ENCODE assay signal across 17 cellular contexts in the genomic region with DNA sequence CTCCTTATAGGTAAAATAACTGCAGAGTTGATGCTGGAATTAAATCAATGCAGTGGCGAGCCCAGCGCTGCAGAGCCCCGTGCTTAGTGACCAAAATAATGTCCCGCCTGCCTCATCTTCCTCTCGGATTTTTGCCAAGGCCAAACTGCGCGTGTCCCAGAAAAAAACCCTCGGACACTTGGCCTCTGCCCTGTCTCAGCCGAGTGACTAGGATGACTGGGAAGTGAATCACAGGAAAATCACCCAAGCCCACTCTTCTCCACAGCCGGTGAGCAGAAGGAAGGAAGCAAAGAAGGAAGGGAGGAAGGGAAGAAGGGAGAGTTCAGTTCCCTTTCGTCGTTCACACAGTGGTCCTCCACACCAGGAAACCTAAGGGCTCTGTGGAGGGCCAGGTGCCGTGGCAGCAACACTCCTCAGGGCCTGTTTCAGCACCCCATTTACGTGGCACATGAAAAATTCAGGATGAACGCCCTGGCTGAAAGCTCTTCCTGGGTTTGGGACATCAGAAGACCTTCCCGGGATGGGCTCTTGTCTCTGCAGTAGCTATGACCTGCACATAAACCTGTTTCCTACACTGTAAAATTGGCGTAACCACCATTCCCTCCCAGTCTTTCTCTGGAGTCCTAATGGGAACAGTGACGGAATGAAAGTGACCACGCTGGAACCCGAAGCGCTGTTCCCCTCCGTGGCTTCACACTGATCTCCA. TPM values are rescaled to one million over a fixed set of nuclear protein-coding genes. Genes with fewer than 3 reads are reported as not detected.
DNase-seq lines count a peak whose midpoint lies in the region; FAIRE-seq lines count a peak whose summit lies in the region.
"Had no signal": no experiment of that assay in that cellular context is flagged by ENCODE, and none has a peak within 500 bp of the region (broad histone marks: within the 10 kb centered on the region; RNA-seq: fewer than 3 reads in every experiment).

No MANE protein-coding gene starts in this region.

- peak; percentile 92 for FAIRE-seq in G401.6 (lab: Jason Lieb, UNC)

- peak; percentile 74 for DNase-seq in A172 (ENCODE audit: low spot score)
- DNase-seq in RPMI7951 (ENCODE audit: low read depth) = peak; percentile 56
- DNase-seq in kidney glomerular epithelial cell (lab: John Stamatoyannopoulos, UW) = peak; percentile 54
- no peak for DNase-seq in ureter (ENCODE audit: low spot score)
- DNase-seq in foreskin melanocyte = no peak
- no peak for DNase-seq in cerebellar cortex (ENCODE audit: low spot score)
- DNase-seq in NCI-H526 treated with DMSO at 0.1 percent for 48 hours (lab: John Stamatoyannopoulos, UW) = no peak
- DNase-seq: activated CD4-positive, alpha-beta T cell treated with anti-CD3 and anti-CD28 coated beads, Interleukin-2, amount 50 U/mL, for 4 hours; dermis blood vessel endothelial cell; DMS153; NCI-H2081; RPMI8226; stimulated activated naive CD8-positive, alpha-beta T cell treated with anti-CD3 and anti-CD28 coated beads, Interleukin-15, Interleukin-2, amounts not matched to agents 100 U/mL and 50 U/mL, for 24 hours; T1000 had no signal

RNA-seq across cellular contexts. Expression of a gene that starts 25.4 kb away (rescaled TPM):
- total RNA-seq in A172 (2014; rRNA removed; shearing (Covaris generic)) = 1.2 and 2.2 TPM in 2 replicates
- total RNA-seq in RPMI7951 (2014; rRNA removed; shearing (Covaris generic)) = 4.7 and 5.4 TPM in 2 replicates
- not detected for total RNA-seq in ureter
- total RNA-seq: dermis blood vessel endothelial cell, lung, skeletal muscle tissue had no signal

RNA-seq across cellular contexts. Expression of a gene that starts 31.0 kb away (rescaled TPM):
- total RNA-seq in A172 (2014; rRNA removed; shearing (Covaris generic)) = not detected in 2 replicates
- 2.4 and 6.1 TPM in 2 replicates for total RNA-seq in RPMI7951 (2014; rRNA removed; shearing (Covaris generic))
- total RNA-seq in ureter = not detected
- total RNA-seq: dermis blood vessel endothelial cell, lung, skeletal muscle tissue had no signal

RNA-seq across cellular contexts. Expression of a gene that starts 31.6 kb away (rescaled TPM):
- total RNA-seq in A172 (2014; rRNA removed; shearing (Covaris generic)) = not detected in 2 replicates
- not detected in 2 replicates for total RNA-seq in RPMI7951 (2014; rRNA removed; shearing (Covaris generic))
- not detected for total RNA-seq in ureter
- total RNA-seq: dermis blood vessel endothelial cell, lung, skeletal muscle tissue had no signal

Comparison
In these comparisons a context has a peak if more than half of its experiments do, and no peak if none do; other contexts are left out.
1. DNase-seq: peak in A172 (single experiment), RPMI7951 (single experiment) and kidney glomerular epithelial cell (single experiment); none in ureter (single experiment), foreskin melanocyte (single experiment), cerebellar cortex (single experiment) and NCI-H526 treated with DMSO at 0.1 percent for 48 hours (single experiment).